16 cellular contexts compared by ENCODE assay signal in genomic region chr1:13794231-13795187, GRCh38.
DNase-seq lines count a peak whose midpoint lies in the region; ATAC-seq and TF ChIP-seq lines count a peak whose summit lies in the region.
"Had no signal": no experiment of that assay in that cellular context is flagged by ENCODE, and none has a peak within 500 bp of the region (broad histone marks: within the 10 kb centered on the region; RNA-seq: fewer than 3 reads in every experiment).

No MANE protein-coding gene starts in this region.

- no peaks in the 10 kb centered on the region for H3K27me3 ChIP-seq in left ventricle myocardium inferior (ENCODE audit: low read depth)
- H3K27me3 ChIP-seq: neutrophil, thyroid gland had no signal

- ATAC-seq in Right ventricle myocardium superior (ENCODE audit: poor library complexity) (no peak), HG02884 (IDR thresholded peaks at IDR 0.05; ENCODE audit: unreplicated experiment) (no peak), GM18861 (IDR thresholded peaks at IDR 0.05; ENCODE audit: unreplicated experiment) (no peak)

- H3K27ac ChIP-seq in left ventricle myocardium inferior (replicated peaks) (peak overlapping the region; percentile 74), temporal lobe (ENCODE audit: low read depth, low read length) (peak overlapping the region; percentile 28)
- H3K27ac ChIP-seq: neutrophil, thyroid gland had no signal

- H3K9me3 ChIP-seq in left ventricle myocardium inferior (replicated peaks): no peaks in the 10 kb centered on the region
- H3K9me3 ChIP-seq: Caco-2, neutrophil, thyroid gland had no signal

- TF ChIP-seq CTCF in left ventricle myocardium inferior (IDR thresholded peaks at IDR 0.05; ENCODE audit: borderline replicate concordance): no peak

- peaks cover 20% of the 10 kb centered on the region for H3K36me3 ChIP-seq in left ventricle myocardium inferior
- H3K36me3 ChIP-seq: thyroid gland had no signal

- no peak overlapping the region for H3K4me3 ChIP-seq in left ventricle myocardium inferior
- H3K4me3 ChIP-seq: thyroid gland had no signal

- intact Hi-C loops in left ventricle myocardium inferior (cut with micrococcal nuclease): no loop called here
- intact Hi-C loops in Right ventricle myocardium superior (cut with DNase I): no loop called here

- no peak for DNase-seq in left ventricle myocardium inferior
- DNase-seq in Right ventricle myocardium superior: no peak
- DNase-seq in activated T-cell treated with anti-CD3 and anti-CD28 coated beads, Interleukin-2, amount 50 U/mL, for 48 hours: peak; percentile 44 to 46
- DNase-seq in myocyte (ENCODE audit: low read depth): peak; percentile 75
- DNase-seq in HuH-7.5 (ENCODE audit: low spot score): no peak
- DNase-seq: activated CD4-positive, alpha-beta T cell treated with anti-CD3 and anti-CD28 coated beads, Interleukin-2, amount 50 U/mL, for 4 hours; aorta; Caco-2; glutamatergic neuron; NCI-H1105; NCI-H510A treated with DMSO at 0.1 percent for 48 hours; thyroid gland had no signal

- H3K4me1 ChIP-seq in left ventricle myocardium inferior: peaks cover 42% of the 10 kb centered on the region

Comparison
In these comparisons a context has a peak if more than half of its experiments do, and no peak if none do; other contexts are left out.
1. DNase-seq: peak in activated T-cell treated with anti-CD3 and anti-CD28 coated beads, Interleukin-2, amount 50 U/mL, for 48 hours (2 of 2) and myocyte (single experiment); none in left ventricle myocardium inferior (single experiment), Right ventricle myocardium superior (single experiment) and HuH-7.5 (single experiment).